In genomic region chrX:9788908-9789307, GRCh38 we compare ENCODE assay signal across 11 cellular contexts. TPM values are rescaled to one million over a fixed set of nuclear protein-coding genes. Genes with fewer than 3 reads are reported as not detected.
DNase-seq lines count a peak whose midpoint lies in the region; ATAC-seq and TF ChIP-seq lines count a peak whose summit lies in the region.
"Had no signal": no experiment of that assay in that cellular context is flagged by ENCODE, and none has a peak within 500 bp of the region (broad histone marks: within the 10 kb centered on the region; RNA-seq: fewer than 3 reads in every experiment).

No MANE protein-coding gene starts in this region.

- DNase-seq in NCI-H748 (lab: John Stamatoyannopoulos, UW; ENCODE audit: unreplicated experiment) (peak; percentile 72), foreskin melanocyte (peak; percentile 57), progenitor cell of endocrine pancreas (ENCODE audit: low spot score, unreplicated experiment) (no peak), heart right ventricle (no peak), GOT3 (lab: John Stamatoyannopoulos, UW) (no peak)
- no peak for DNase-seq in activated naive CD8-positive, alpha-beta T cell treated with anti-CD3 and anti-CD28 coated beads, Interleukin-2, amount 50 U/mL, for 24 hours
- DNase-seq: anterior cingulate cortex, kidney, T-helper 2 cell had no signal

- H3K36me3 ChIP-seq in HUES48 (ENCODE audit: control insufficient read depth, insufficient read depth, low read length) (no peaks in the 10 kb centered on the region), heart right ventricle (no peaks in the 10 kb centered on the region)

- H3K4me3 ChIP-seq in HUES48 (ENCODE audit: low read depth, low read length) (peak overlapping the region; percentile 82), heart right ventricle (no peak overlapping the region)

- H3K9me3 Mint-ChIP-seq in progenitor cell of endocrine pancreas (ENCODE audit: low read depth) = no peaks in the 10 kb centered on the region
- no peaks in the 10 kb centered on the region for H3K9me3 Mint-ChIP-seq in activated naive CD8-positive, alpha-beta T cell treated with anti-CD3 and anti-CD28 coated beads, Interleukin-2, amount 50 U/mL, for 24 hours

- H3K27ac ChIP-seq in HUES48 (ENCODE audit: low read depth, low read length) (peak overlapping the region; percentile 91), heart right ventricle (no peak overlapping the region)

- intact Hi-C loops in heart right ventricle (cut with DNase I) = no loop called here

- peak overlapping the region; percentile 85 for H3K27ac Mint-ChIP-seq in progenitor cell of endocrine pancreas
- no peak overlapping the region for H3K27ac Mint-ChIP-seq in activated naive CD8-positive, alpha-beta T cell treated with anti-CD3 and anti-CD28 coated beads, Interleukin-2, amount 50 U/mL, for 24 hours

- H3K4me1 ChIP-seq in HUES48 (ENCODE audit: control insufficient read depth, insufficient read depth, low read length) (peaks cover 43% of the 10 kb centered on the region), heart right ventricle (no peaks in the 10 kb centered on the region)

- ATAC-seq in activated naive CD8-positive, alpha-beta T cell treated with anti-CD3 and anti-CD28 coated beads, Interleukin-2, amount 50 U/mL, for 24 hours = no peak
- ATAC-seq in heart right ventricle = no peak

- H3K27me3 Mint-ChIP-seq in progenitor cell of endocrine pancreas = no peaks in the 10 kb centered on the region
- peaks cover 37% of the 10 kb centered on the region for H3K27me3 Mint-ChIP-seq in activated naive CD8-positive, alpha-beta T cell treated with anti-CD3 and anti-CD28 coated beads, Interleukin-2, amount 50 U/mL, for 24 hours

- TF ChIP-seq CTCF in progenitor cell of endocrine pancreas (IDR thresholded peaks at IDR 0.05; ENCODE audit: unreplicated experiment) (no peak), heart right ventricle (IDR thresholded peaks at IDR 0.05) (no peak)

- H3K4me1 Mint-ChIP-seq in progenitor cell of endocrine pancreas (ENCODE audit: low read depth) = peaks cover 15% of the 10 kb centered on the region
- H3K4me1 Mint-ChIP-seq in activated naive CD8-positive, alpha-beta T cell treated with anti-CD3 and anti-CD28 coated beads, Interleukin-2, amount 50 U/mL, for 24 hours = peaks cover 2% of the 10 kb centered on the region

- peak overlapping the region; percentile 49 for H3K4me3 Mint-ChIP-seq in progenitor cell of endocrine pancreas (ENCODE audit: low read depth)
- H3K4me3 Mint-ChIP-seq in activated naive CD8-positive, alpha-beta T cell treated with anti-CD3 and anti-CD28 coated beads, Interleukin-2, amount 50 U/mL, for 24 hours = no peak overlapping the region

- WGBS in heart right ventricle, 2 donors = 34 to 63% methylated on average over 2 of the region's 2 CpGs

- 0 out of 2 replicates have a peak overlapping the region, but pooled peaks have one; percentile 22 for H3K9ac ChIP-seq in HUES48 (ENCODE audit: low read depth, low read length)

- H3K9me3 ChIP-seq in HUES48 (ENCODE audit: control insufficient read depth, insufficient read depth, low read length) (no peaks in the 10 kb centered on the region), heart right ventricle (no peaks in the 10 kb centered on the region)

- no peaks in the 10 kb centered on the region for H3K36me3 Mint-ChIP-seq in progenitor cell of endocrine pancreas (ENCODE audit: insufficient read depth)
- H3K36me3 Mint-ChIP-seq in activated naive CD8-positive, alpha-beta T cell treated with anti-CD3 and anti-CD28 coated beads, Interleukin-2, amount 50 U/mL, for 24 hours (ENCODE audit: low read depth) = no peaks in the 10 kb centered on the region

- H3K27me3 ChIP-seq in HUES48 (ENCODE audit: control insufficient read depth, insufficient read depth, low read length) (peaks cover 16% of the 10 kb centered on the region), heart right ventricle (peaks cover 0 to 69% (median 0%) of the 10 kb centered on the region in 7 donors)

RNA-seq across cellular contexts. Expression of gene SHROOM2, which starts 2.7 kb away (rescaled TPM):
- total RNA-seq in progenitor cell of endocrine pancreas (10.5 and 10.6 TPM in 2 replicates), heart right ventricle (1 to 10 TPM in 3 of 10 donors, under 1 TPM in 7; 0.13 to 1.7 (median 0.53) TPM)
- polyA plus RNA-seq in heart right ventricle = under 1 TPM; 0.29 to 0.35 TPM
- total RNA-seq: activated CD8-positive, alpha-beta memory T cell treated with anti-CD3 and anti-CD28 coated beads for 36 hours had no signal

RNA-seq across cellular contexts. Expression of gene GPR143, which starts 23.3 kb away (rescaled TPM):
- total RNA-seq in progenitor cell of endocrine pancreas (6.3 and 7.1 TPM in 2 replicates), heart right ventricle (under 1 TPM in 2 of 10 donors, not detected in 8; 0.30 to 0.58 TPM)
- polyA plus RNA-seq in heart right ventricle = under 1 TPM in 1 of 2 donors, not detected in 1; 0.06 TPM
- total RNA-seq: activated CD8-positive, alpha-beta memory T cell treated with anti-CD3 and anti-CD28 coated beads for 36 hours had no signal

Comparison
In these comparisons a context has a peak if more than half of its experiments do, and no peak if none do; other contexts are left out.
1. DNase-seq: peak in NCI-H748 (single experiment) and foreskin melanocyte (single experiment); none in progenitor cell of endocrine pancreas (single experiment), activated naive CD8-positive, alpha-beta T cell treated with anti-CD3 and anti-CD28 coated beads, Interleukin-2, amount 50 U/mL, for 24 hours (single experiment), heart right ventricle (0 of 2) and GOT3 (single experiment).